Comparison of ENCODE assay signal across 9 cellular contexts in the genomic region with DNA sequence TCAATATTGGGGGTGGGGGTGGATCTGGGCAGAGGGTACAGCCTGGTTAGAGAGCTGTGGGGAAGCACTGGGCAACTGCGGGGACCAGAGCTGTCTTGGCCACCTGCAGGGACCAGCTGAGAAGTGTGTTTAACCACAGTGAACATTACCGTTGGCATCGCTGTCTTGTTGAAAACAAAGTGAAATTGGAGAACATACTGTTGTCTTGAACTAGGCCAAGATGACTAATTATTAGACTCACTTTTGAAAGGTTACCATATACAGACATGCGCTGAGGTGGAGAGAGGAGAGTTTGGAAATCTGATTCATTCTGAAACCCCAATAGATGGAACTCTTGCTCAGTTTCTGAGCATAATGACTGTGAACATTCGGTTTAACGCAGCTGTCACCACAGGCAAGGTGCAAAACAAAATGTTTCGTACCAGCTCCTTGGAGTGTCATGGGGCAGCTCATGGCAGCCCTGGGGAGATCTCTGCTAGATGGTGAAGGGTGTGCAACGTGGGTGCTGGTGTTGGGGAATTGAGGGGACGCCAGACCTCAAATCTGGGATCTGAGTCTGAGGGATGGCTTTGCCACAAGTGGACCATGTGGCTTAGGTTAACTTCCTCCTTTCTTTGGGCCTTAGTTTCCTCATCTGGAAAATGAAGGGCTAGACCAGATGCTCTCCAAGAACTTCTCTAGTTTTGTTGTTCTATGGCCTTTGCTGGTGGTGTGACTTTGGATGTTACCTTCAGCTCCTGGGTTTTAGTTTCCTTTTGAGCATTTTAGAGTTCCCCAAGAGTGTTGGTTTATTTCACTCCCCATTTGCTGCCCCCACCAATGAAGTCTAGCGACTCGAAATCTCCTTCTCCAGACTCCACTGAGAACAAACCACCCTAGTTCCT. TPM values are rescaled to one million over a fixed set of nuclear protein-coding genes. Genes with fewer than 3 reads are reported as not detected.
DNase-seq lines count a peak whose midpoint lies in the region; ATAC-seq and TF ChIP-seq lines count a peak whose summit lies in the region.
"Had no signal": no experiment of that assay in that cellular context is flagged by ENCODE, and none has a peak within 500 bp of the region (broad histone marks: within the 10 kb centered on the region; RNA-seq: fewer than 3 reads in every experiment).

No MANE protein-coding gene starts in this region.

- no peaks in the 10 kb centered on the region for H3K9me3 ChIP-seq in lower lobe of right lung

- ATAC-seq in GM21367 (IDR thresholded peaks at IDR 0.05; ENCODE audit: unreplicated experiment) = peak; percentile 59
- ATAC-seq in HG03575 (IDR thresholded peaks at IDR 0.05; ENCODE audit: extremely low read depth, insufficient number of reproducible peaks, low FRiP score, unreplicated experiment) = peak; percentile 76
- peak; percentile 16 to 20 for ATAC-seq in lower lobe of right lung

- peaks cover 17% of the 10 kb centered on the region for H3K27me3 Mint-ChIP-seq in activated CD4-positive, alpha-beta memory T cell treated with anti-CD3 and anti-CD28 coated beads for 36 hours

- POLR2A ChIA-PET in activated CD4-positive, alpha-beta memory T cell treated with anti-CD3 and anti-CD28 coated beads for 36 hours (lab: Charles Lee) = interaction anchor here (0.8 to 1.9 kb wide), 12 partner anchors 15 to 329 kb away, joined by 3 to 10 read pairs (median 4); a partner anchor contains a TSS

- H3K9me3 Mint-ChIP-seq in activated CD4-positive, alpha-beta memory T cell treated with anti-CD3 and anti-CD28 coated beads for 36 hours = peaks cover 7% of the 10 kb centered on the region

- no peak for TF ChIP-seq CTCF in lower lobe of right lung (IDR thresholded peaks at IDR 0.05)

- CTCF ChIA-PET in activated CD4-positive, alpha-beta memory T cell treated with anti-CD3 and anti-CD28 coated beads for 36 hours (lab: Charles Lee) = interaction anchor here (0.8 to 5.5 kb wide), 24 partner anchors 11 to 439 kb away, joined by 3 to 109 read pairs (median 5); no protein-coding TSS in a partner anchor

- peaks cover 16% of the 10 kb centered on the region for H3K4me1 ChIP-seq in lower lobe of right lung

- peak overlapping the region; percentile 4 for H3K4me3 Mint-ChIP-seq in activated CD4-positive, alpha-beta memory T cell treated with anti-CD3 and anti-CD28 coated beads for 36 hours

- no peak overlapping the region for H3K27ac ChIP-seq in lower lobe of right lung

- H3K27ac Mint-ChIP-seq in activated CD4-positive, alpha-beta memory T cell treated with anti-CD3 and anti-CD28 coated beads for 36 hours = peak overlapping the region; percentile 90

- DNase-seq in GM03348 (ENCODE audit: low spot score) (peak; percentile 58), lower lobe of right lung (no peak), Kasumi-1 (lab: John Stamatoyannopoulos, UW) (no peak), COLO829 (ENCODE audit: low spot score) (no peak), head of caudate nucleus (no peak)
- DNase-seq in activated CD4-positive, alpha-beta memory T cell treated with anti-CD3 and anti-CD28 coated beads for 36 hours = peak; percentile 84

- H3K4me3 ChIP-seq in lower lobe of right lung = no peak overlapping the region

- H3K36me3 ChIP-seq in lower lobe of right lung = no peaks in the 10 kb centered on the region

- peaks cover 5% of the 10 kb centered on the region for H3K36me3 Mint-ChIP-seq in activated CD4-positive, alpha-beta memory T cell treated with anti-CD3 and anti-CD28 coated beads for 36 hours

- intact Hi-C loops in activated CD4-positive, alpha-beta memory T cell treated with anti-CD3 and anti-CD28 coated beads for 36 hours (cut with micrococcal nuclease) = loop anchor here (1.0 to 10.0 kb wide), 12 partner anchors 15 to 443 kb away; a partner anchor contains a TSS
- intact Hi-C loops in lower lobe of right lung (cut with DNase I) = loop anchor here (10.0 kb wide), 1 partner anchor 333 kb away; no protein-coding TSS in a partner anchor
- intact Hi-C loops in head of caudate nucleus (cut with DNase I) = loop anchor here (5.0 kb wide), 1 partner anchor 331 kb away; no protein-coding TSS in a partner anchor

- H3K27me3 ChIP-seq in lower lobe of right lung (ENCODE audit: low read depth) = peaks cover 23% of the 10 kb centered on the region

- peaks cover 41% of the 10 kb centered on the region for H3K4me1 Mint-ChIP-seq in activated CD4-positive, alpha-beta memory T cell treated with anti-CD3 and anti-CD28 coated beads for 36 hours (ENCODE audit: low read depth)

RNA-seq across cellular contexts. Expression of a gene that starts 24.6 kb away (rescaled TPM):
- not detected for total RNA-seq in activated CD4-positive, alpha-beta memory T cell treated with anti-CD3 and anti-CD28 coated beads for 36 hours
- not detected for total RNA-seq in lower lobe of right lung
- total RNA-seq: pulmonary artery endothelial cell had no signal

Comparison
In these comparisons a context has a peak if more than half of its experiments do, and no peak if none do; other contexts are left out.
1. DNase-seq: peak in GM03348 (single experiment) and activated CD4-positive, alpha-beta memory T cell treated with anti-CD3 and anti-CD28 coated beads for 36 hours (single experiment); none in lower lobe of right lung (single experiment), Kasumi-1 (0 of 2), COLO829 (single experiment) and head of caudate nucleus (0 of 42).
2. ATAC-seq: peak in every context shown above with its lines; median percentile 76 in HG03575; 59 in GM21367; 18 in lower lobe of right lung.